9 cellular contexts compared by ENCODE assay signal in the genomic region with DNA sequence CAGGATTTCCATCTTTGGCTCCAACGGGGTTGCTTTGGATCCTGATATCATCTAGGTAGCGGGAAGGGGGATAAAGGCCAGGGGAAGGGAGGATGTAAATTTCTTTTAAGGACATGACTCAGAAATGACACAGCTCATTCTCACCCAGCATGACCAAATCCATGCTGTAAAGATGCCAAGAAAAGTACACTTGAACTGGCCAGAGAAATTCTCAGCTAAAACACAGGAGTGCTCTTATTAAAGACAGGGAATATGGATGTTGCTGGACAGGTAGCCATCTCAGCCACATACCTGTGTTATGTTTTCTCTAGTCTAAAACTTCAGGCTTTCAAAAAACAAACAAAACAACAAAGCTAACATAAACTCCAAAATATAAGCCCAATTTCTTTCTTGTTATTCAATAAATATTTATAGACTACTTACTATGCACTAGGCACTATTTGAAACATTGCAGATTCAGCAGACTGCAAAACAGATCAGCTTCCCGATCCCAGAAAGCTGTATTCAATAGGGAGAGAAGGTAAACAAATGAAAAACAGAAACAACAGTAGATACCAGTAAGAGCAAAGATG.
A peak's percentile ranks its signal among the peaks of the same experiment; 100 is the strongest.
DNase-seq lines count a peak whose midpoint lies in the region; ATAC-seq and TF ChIP-seq lines count a peak whose summit lies in the region.
"Had no signal": no experiment of that assay in that cellular context is flagged by ENCODE, and none has a peak within 500 bp of the region (broad histone marks: within the 10 kb centered on the region; RNA-seq: fewer than 3 reads in every experiment).

No MANE protein-coding gene starts in this region.

- 35 to 55% methylated on average over 3 of the region's 3 CpGs for WGBS in sigmoid colon, 2 donors

- H3K9me3 ChIP-seq in sigmoid colon: no peaks in the 10 kb centered on the region

- H3K27me3 ChIP-seq in foreskin keratinocyte: no peaks in the 10 kb centered on the region
- no peaks in the 10 kb centered on the region for H3K27me3 ChIP-seq in sigmoid colon

- no peak for TF ChIP-seq POLR2A in sigmoid colon (IDR thresholded peaks at IDR 0.05)

- TF ChIP-seq CTCF in foreskin keratinocyte (conservative IDR thresholded peaks at IDR 0.05): no peak
- no peak for TF ChIP-seq CTCF in sigmoid colon (IDR thresholded peaks at IDR 0.05)

- peak in 1 of 4 donors; percentile 24 for TF ChIP-seq EP300 in sigmoid colon (IDR thresholded peaks at IDR 0.05)

- H3K36me3 ChIP-seq in sigmoid colon: no peaks in the 10 kb centered on the region

- intact Hi-C loops in sigmoid colon (cut with DNase I) (no loop called here), posterior vena cava (cut with DNase I) (loop anchor here in 1 of 2 donors (2.0 kb wide), 1 partner anchor 64 kb away; no protein-coding TSS in a partner anchor)

- H3K4me1 ChIP-seq in foreskin keratinocyte (peaks cover 11% of the 10 kb centered on the region), sigmoid colon (peaks cover 0 to 18% (median 18%) of the 10 kb centered on the region in 4 donors)

- no peak overlapping the region for H3K27ac ChIP-seq in foreskin keratinocyte
- H3K27ac ChIP-seq in sigmoid colon: peak overlapping the region; percentile 36 to 78 (median 62)

- H3K4me3 ChIP-seq in sigmoid colon: no peak overlapping the region

- DNase-seq in ELR (ENCODE audit: low read depth) (peak; percentile 96), T1000 (lab: John Stamatoyannopoulos, UW) (peak; percentile 45), foreskin keratinocyte (peak; percentile 78 to 88), sigmoid colon (peak; percentile 78), middle frontal gyrus (ENCODE audit: extremely low spot score, low spot score) (no peak), T-helper 1 cell (no peak), posterior vena cava (ENCODE audit: low spot score) (no peak)
- DNase-seq: stimulated activated naive CD8-positive, alpha-beta T cell treated with anti-CD3 and anti-CD28 coated beads, Interleukin-15, Interleukin-2, amounts not matched to agents 100 U/mL and 50 U/mL, for 24 hours had no signal

- ATAC-seq in foreskin keratinocyte (peak; percentile 96), HG03139 (IDR thresholded peaks at IDR 0.05; ENCODE audit: unreplicated experiment) (no peak)
- ATAC-seq: stimulated activated naive CD8-positive, alpha-beta T cell treated with anti-CD3 and anti-CD28 coated beads, Interleukin-15, Interleukin-2, amounts not matched to agents 100 U/mL and 50 U/mL, for 24 hours had no signal

Comparison
In these comparisons a context has a peak if more than half of its experiments do, and no peak if none do; other contexts are left out.
1. DNase-seq: peak in ELR (single experiment), T1000 (single experiment), foreskin keratinocyte (2 of 2) and sigmoid colon (single experiment); none in middle frontal gyrus (single experiment), T-helper 1 cell (0 of 5) and posterior vena cava (single experiment).